In genomic region chr11:118998822-118999221, GRCh38 we compare ENCODE assay signal across 10 cellular contexts. TPM values are rescaled to one million over a fixed set of nuclear protein-coding genes. Genes with fewer than 3 reads are reported as not detected.
DNase-seq lines count a peak whose midpoint lies in the region; ATAC-seq and TF ChIP-seq lines count a peak whose summit lies in the region.
"Had no signal": no experiment of that assay in that cellular context is flagged by ENCODE, and none has a peak within 500 bp of the region (broad histone marks: within the 10 kb centered on the region; RNA-seq: fewer than 3 reads in every experiment).

No MANE protein-coding gene starts in this region.

- no peaks in the 10 kb centered on the region for H3K27me3 Mint-ChIP-seq in CD4-positive, alpha-beta memory T cell
- H3K27me3 Mint-ChIP-seq in central memory CD8-positive, alpha-beta T cell: no peaks in the 10 kb centered on the region
- no peaks in the 10 kb centered on the region for H3K27me3 Mint-ChIP-seq in mesothelial cell of epicardium (ENCODE audit: low read depth)

- H3K4me3 ChIP-seq in CD4-positive, alpha-beta memory T cell (ENCODE audit: low read length in 2 of 2): peak overlapping the region; percentile 87 to 99
- peak overlapping the region; percentile 83 for H3K4me3 ChIP-seq in Karpas-422 (ENCODE audit: low read length)

- H4K20me1 ChIP-seq in Karpas-422 (ENCODE audit: insufficient read depth, low read depth, low read length): no peaks in the 10 kb centered on the region

- ATAC-seq in central memory CD8-positive, alpha-beta T cell (replicated peaks; ENCODE audit: extremely low read depth, poor library complexity, severe bottlenecking): no peak
- ATAC-seq in HG02623 (IDR thresholded peaks at IDR 0.05; ENCODE audit: unreplicated experiment) (no peak), HG02884 (IDR thresholded peaks at IDR 0.05; ENCODE audit: unreplicated experiment) (no peak)

- no peak for TF ChIP-seq CTCF in mesothelial cell of epicardium (IDR thresholded peaks at IDR 0.05; ENCODE audit: unreplicated experiment)

- intact Hi-C loops in CD4-positive, alpha-beta memory T cell (cut with micrococcal nuclease): loop anchor here (1.0 to 5.0 kb wide), 5 partner anchors 19 to 96 kb away; partner anchors contain the start of genes HYOU1, RPS25, SLC37A4 and TRAPPC4

- H3K9me3 ChIP-seq in CD4-positive, alpha-beta memory T cell (ENCODE audit: control insufficient read depth in 1 of 2, low read length in 2 of 2): no peaks in the 10 kb centered on the region
- H3K9me3 ChIP-seq in Karpas-422 (ENCODE audit: low read length): no peaks in the 10 kb centered on the region

- peak overlapping the region; percentile 75 for H3K27ac ChIP-seq in CD4-positive, alpha-beta memory T cell (ENCODE audit: low read depth, low read length)
- no peak overlapping the region for H3K27ac ChIP-seq in Karpas-422 (ENCODE audit: low read length)
- H3K27ac ChIP-seq in caudate nucleus (ENCODE audit: low read depth, low read length): no peak overlapping the region

- H3K36me3 Mint-ChIP-seq in CD4-positive, alpha-beta memory T cell: peaks cover 13 to 53% of the 10 kb centered on the region in 2 donors
- H3K36me3 Mint-ChIP-seq in central memory CD8-positive, alpha-beta T cell (ENCODE audit: insufficient read depth): peaks cover 49% of the 10 kb centered on the region
- H3K36me3 Mint-ChIP-seq in mesothelial cell of epicardium: peaks cover 12% of the 10 kb centered on the region

- H3K79me2 ChIP-seq in Karpas-422 (ENCODE audit: low read length): peaks cover 33% of the 10 kb centered on the region

- peaks cover 24% of the 10 kb centered on the region for H3K4me1 ChIP-seq in CD4-positive, alpha-beta memory T cell (ENCODE audit: insufficient read depth, low read length)
- H3K4me1 ChIP-seq in Karpas-422 (ENCODE audit: low read length): peaks cover 11% of the 10 kb centered on the region

- DNase-seq in CD4-positive, alpha-beta memory T cell: no peak
- no peak for DNase-seq in Karpas-422
- DNase-seq in central memory CD8-positive, alpha-beta T cell (ENCODE audit: low spot score in 2 of 2): no peak
- DNase-seq in mesothelial cell of epicardium (ENCODE audit: low spot score in 2 of 2, unreplicated experiment in 2 of 2): peak in 1 of 2 experiments; percentile 45
- DNase-seq in superior temporal gyrus (ENCODE audit: extremely low spot score): no peak
- DNase-seq in caudate nucleus (lab: John Stamatoyannopoulos, UW): no peak

- peak overlapping the region; percentile 80 for H3K9ac ChIP-seq in Karpas-422 (ENCODE audit: low read length)

- no peaks in the 10 kb centered on the region for H3K9me2 ChIP-seq in Karpas-422 (replicated peaks; ENCODE audit: insufficient read depth, low read length)

- H3K9me3 Mint-ChIP-seq in CD4-positive, alpha-beta memory T cell: peaks cover 0 to 3% (median 0%) of the 10 kb centered on the region in 8 donors
- H3K9me3 Mint-ChIP-seq in central memory CD8-positive, alpha-beta T cell: no peaks in the 10 kb centered on the region
- no peaks in the 10 kb centered on the region for H3K9me3 Mint-ChIP-seq in mesothelial cell of epicardium

- H3K4me2 ChIP-seq in Karpas-422 (ENCODE audit: low read depth, low read length, poor library complexity, severe bottlenecking): peak overlapping the region; percentile 80

- CTCF ChIA-PET in CD4-positive, alpha-beta memory T cell (lab: Charles Lee; ENCODE audit: partially characterized antibody): interaction anchor here (0.5 kb wide), 1 partner anchor 38 kb away, joined by 3 read pairs; no protein-coding TSS in a partner anchor

- H3K27ac Mint-ChIP-seq in CD4-positive, alpha-beta memory T cell: peak overlapping the region; percentile 90 to 99 (median 95)
- peak overlapping the region; percentile 96 for H3K27ac Mint-ChIP-seq in central memory CD8-positive, alpha-beta T cell (ENCODE audit: low read depth)
- H3K27ac Mint-ChIP-seq in mesothelial cell of epicardium: peak overlapping the region; percentile 96

- peaks cover 20 to 57% (median 36%) of the 10 kb centered on the region in 4 donors for H3K4me1 Mint-ChIP-seq in CD4-positive, alpha-beta memory T cell
- H3K4me1 Mint-ChIP-seq in central memory CD8-positive, alpha-beta T cell: peaks cover 29% of the 10 kb centered on the region
- peaks cover 30% of the 10 kb centered on the region for H3K4me1 Mint-ChIP-seq in mesothelial cell of epicardium

- no peak overlapping the region for H2AFZ ChIP-seq in Karpas-422 (ENCODE audit: low read length)

- POLR2A ChIA-PET in CD4-positive, alpha-beta memory T cell (lab: Charles Lee; ENCODE audit: partially characterized antibody): interaction anchor here (0.7 to 10.4 kb wide), 9 partner anchors 17 to 208 kb away, joined by 3 to 170 read pairs (median 9); partner anchors contain the start of genes BCL9L, DDX6, DPAGT1 and HYOU1

- no peaks in the 10 kb centered on the region for H3K27me3 ChIP-seq in CD4-positive, alpha-beta memory T cell (ENCODE audit: insufficient read depth, low read length)
- H3K27me3 ChIP-seq in Karpas-422 (ENCODE audit: low read length): no peaks in the 10 kb centered on the region

- peaks cover 23% of the 10 kb centered on the region for H3K36me3 ChIP-seq in CD4-positive, alpha-beta memory T cell (ENCODE audit: insufficient read depth, low read length)
- no peaks in the 10 kb centered on the region for H3K36me3 ChIP-seq in Karpas-422 (ENCODE audit: insufficient read depth, low read length)

- peak overlapping the region; percentile 87 to 99 (median 98) for H3K4me3 Mint-ChIP-seq in CD4-positive, alpha-beta memory T cell
- H3K4me3 Mint-ChIP-seq in central memory CD8-positive, alpha-beta T cell: peak overlapping the region; percentile 96
- peak overlapping the region; percentile 91 for H3K4me3 Mint-ChIP-seq in mesothelial cell of epicardium

RNA-seq across cellular contexts. Expression of gene CENATAC, which starts 0.9 kb away (rescaled TPM):
- total RNA-seq in CD4-positive, alpha-beta memory T cell: 100 to 1,000 TPM; 109 to 114 TPM
- polyA plus RNA-seq in CD4-positive, alpha-beta memory T cell: 10 to 100 TPM; 13.3 to 16.9 TPM
- total RNA-seq in Karpas-422 (2014; rRNA removed; shearing (Covaris generic); ENCODE audit: low replicate concordance): 14.2 and 25.0 TPM in 2 replicates
- total RNA-seq in mesothelial cell of epicardium: 65.7 to 69.1 TPM (median 66.3 TPM) in 3 replicates

RNA-seq across cellular contexts. Expression of gene RPS25, which starts 19.3 kb away (rescaled TPM):
- total RNA-seq in CD4-positive, alpha-beta memory T cell: 1,000 to 10,000 TPM; 2,545 to 2,705 TPM
- 1,000 to 10,000 TPM; 4,676 to 5,786 TPM for polyA plus RNA-seq in CD4-positive, alpha-beta memory T cell
- 547 and 607 TPM in 2 replicates for total RNA-seq in Karpas-422 (2014; rRNA removed; shearing (Covaris generic); ENCODE audit: low replicate concordance)
- 1,201 to 1,234 TPM (median 1,218 TPM) in 3 replicates for total RNA-seq in mesothelial cell of epicardium

RNA-seq across cellular contexts. Expression of gene TRAPPC4, which starts 19.7 kb away (rescaled TPM):
- 10 to 100 TPM; 89.2 to 97.3 TPM for total RNA-seq in CD4-positive, alpha-beta memory T cell
- polyA plus RNA-seq in CD4-positive, alpha-beta memory T cell: 100 to 1,000 TPM in 1 of 2 donors, 10 to 100 TPM in 1; 92.1 to 116 TPM
- 26.3 and 33.0 TPM in 2 replicates for total RNA-seq in Karpas-422 (2014; rRNA removed; shearing (Covaris generic); ENCODE audit: low replicate concordance)
- 53.9 to 56.5 TPM (median 54.5 TPM) in 3 replicates for total RNA-seq in mesothelial cell of epicardium

RNA-seq across cellular contexts. Expression of gene FOXR1, which starts 27.3 kb away (rescaled TPM):
- not detected for total RNA-seq in CD4-positive, alpha-beta memory T cell
- not detected for polyA plus RNA-seq in CD4-positive, alpha-beta memory T cell
- total RNA-seq in Karpas-422 (2014; rRNA removed; shearing (Covaris generic); ENCODE audit: low replicate concordance): not detected in 2 replicates
- not detected in 3 replicates for total RNA-seq in mesothelial cell of epicardium
- total RNA-seq: SK-MEL-5, subcutaneous adipose tissue had no signal

RNA-seq across cellular contexts. Expression of gene SLC37A4, which starts 31.9 kb away (rescaled TPM):
- 10 to 100 TPM; 14.6 to 14.8 TPM for total RNA-seq in CD4-positive, alpha-beta memory T cell
- 10 to 100 TPM; 10.6 to 13.0 TPM for polyA plus RNA-seq in CD4-positive, alpha-beta memory T cell
- 4.7 and 7.4 TPM in 2 replicates for total RNA-seq in Karpas-422 (2014; rRNA removed; shearing (Covaris generic); ENCODE audit: low replicate concordance)
- total RNA-seq in mesothelial cell of epicardium: 29.6 to 35.3 TPM (median 33.2 TPM) in 3 replicates
